In the genomic region with DNA sequence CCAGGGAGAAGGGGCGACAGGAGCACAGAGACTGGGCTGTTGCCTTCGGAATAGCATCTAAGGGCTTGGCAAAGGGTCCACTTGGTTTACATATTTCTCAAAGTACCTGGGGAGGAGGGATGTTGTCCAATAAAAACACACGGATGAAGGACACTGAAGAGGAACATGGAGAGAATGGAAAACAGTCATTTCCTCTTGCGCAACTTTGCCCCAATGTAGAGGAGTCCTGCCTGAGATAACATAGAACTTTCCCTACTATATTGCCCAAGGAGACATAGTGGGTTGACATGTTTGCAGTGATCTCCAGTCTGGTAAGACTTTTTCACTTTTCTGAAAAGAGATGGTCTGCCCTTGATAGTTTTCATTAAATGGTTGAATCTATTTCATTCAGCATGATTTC, we compare ENCODE assay signal across 31 cellular contexts.
"Had no signal": no experiment of that assay in that cellular context is flagged by ENCODE, and none has a peak within 500 bp of the region (broad histone marks: within the 10 kb centered on the region; RNA-seq: fewer than 3 reads in every experiment).

No MANE protein-coding gene starts in this region.

- H3K4me2 ChIP-seq: neural progenitor cell had no signal

- H3K9me3 ChIP-seq: left lung, lower lobe of right lung, neutrophil, psoas muscle, stomach, testis, thyroid gland, transverse colon, upper lobe of left lung, vagina had no signal

- H3K27ac ChIP-seq: left lung, lower lobe of right lung, neural progenitor cell, neutrophil, parathyroid adenoma, psoas muscle, skin epidermis, stomach, testis, thyroid gland, transverse colon, upper lobe of left lung, vagina had no signal

- H3K27ac Mint-ChIP-seq: immature natural killer cell; mesothelial cell of epicardium; naive B cell; natural killer cell; nephron progenitor cell; neural progenitor cell; stimulated activated naive B cell treated with anti-CD40 and anti-IgM and Interleukin-4, amounts not matched to agents 10 μg/mL and 1 μg/mL and 100 μg/mL, for 72 hours had no signal

- H3K36me3 Mint-ChIP-seq: immature natural killer cell; mesothelial cell of epicardium; naive B cell; natural killer cell; neural progenitor cell; stimulated activated naive B cell treated with anti-CD40 and anti-IgM and Interleukin-4, amounts not matched to agents 10 μg/mL and 1 μg/mL and 100 μg/mL, for 72 hours had no signal

- H3K9me3 Mint-ChIP-seq: nephron progenitor cell had no signal

- ATAC-seq: left colon; left lung; lower lobe of right lung; natural killer cell; psoas muscle; sciatic nerve; stimulated activated naive B cell treated with anti-CD40 and anti-IgM and Interleukin-4, amounts not matched to agents 10 μg/mL and 1 μg/mL and 100 μg/mL, for 72 hours; stimulated activated naive CD8-positive, alpha-beta T cell treated with anti-CD3 and anti-CD28 coated beads, Interleukin-15, Interleukin-2, amounts not matched to agents 100 U/mL and 50 U/mL, for 24 hours had no signal

- H3K4me3 ChIP-seq: left lung, lower lobe of right lung, neural progenitor cell, psoas muscle, skin epidermis, stomach, testis, thyroid gland, transverse colon, upper lobe of left lung, vagina had no signal

- DNase-seq: hippocampal formation; immature natural killer cell; kidney; left colon; left lung; lower lobe of right lung; mesendoderm; naive B cell; natural killer cell; nephron progenitor cell; occipital lobe; psoas muscle; stimulated activated CD4-positive, alpha-beta T cell treated with anti-CD3 and anti-CD28 coated beads, Interleukin-12 subunit alpha, Interleukin-12 subunit beta, amount 100 ng/mL, for 4 hours; stimulated activated CD4-positive, alpha-beta T cell treated with anti-CD3 and anti-CD28 coated beads, Interleukin-15, amount 100 ng/mL, for 24 hours; stimulated activated CD4-positive, alpha-beta T cell treated with anti-CD3 and anti-CD28 coated beads, Interleukin-2, amount 100 ng/mL, for 24 hours; stimulated activated CD4-positive, alpha-beta T cell treated with anti-CD3 and anti-CD28 coated beads, Interleukin-4, amount 100 ng/mL, for 1 hour; stimulated activated naive B cell treated with anti-CD40 and anti-IgM and Interleukin-4, amounts not matched to agents 10 μg/mL and 1 μg/mL and 100 μg/mL, for 72 hours; stimulated activated naive CD8-positive, alpha-beta T cell treated with anti-CD3 and anti-CD28 coated beads, Interleukin-15, Interleukin-2, amounts not matched to agents 100 U/mL and 50 U/mL, for 24 hours; stomach; testis; thyroid gland; transverse colon; upper lobe of left lung had no signal

- H3K4me1 Mint-ChIP-seq: immature natural killer cell; mesothelial cell of epicardium; naive B cell; natural killer cell; nephron progenitor cell; stimulated activated naive B cell treated with anti-CD40 and anti-IgM and Interleukin-4, amounts not matched to agents 10 μg/mL and 1 μg/mL and 100 μg/mL, for 72 hours had no signal

- H3K4me3 Mint-ChIP-seq: immature natural killer cell; mesothelial cell of epicardium; naive B cell; natural killer cell; nephron progenitor cell; neural progenitor cell; stimulated activated naive B cell treated with anti-CD40 and anti-IgM and Interleukin-4, amounts not matched to agents 10 μg/mL and 1 μg/mL and 100 μg/mL, for 72 hours had no signal

- H3K27me3 Mint-ChIP-seq: stimulated activated naive B cell treated with anti-CD40 and anti-IgM and Interleukin-4, amounts not matched to agents 10 μg/mL and 1 μg/mL and 100 μg/mL, for 72 hours had no signal

- FAIRE-seq: islet of Langerhans, kidney had no signal

- H3K4me1 ChIP-seq: left lung, lower lobe of right lung, neural progenitor cell, parathyroid adenoma, psoas muscle, stomach, testis, thyroid gland, transverse colon, upper lobe of left lung, vagina had no signal
